In genomic region chr2:190882831-190883582, GRCh38 we compare ENCODE assay signal across 7 cellular contexts. TPM values are rescaled to one million over a fixed set of nuclear protein-coding genes. Genes with fewer than 3 reads are reported as not detected.
DNase-seq lines count a peak whose midpoint lies in the region; ATAC-seq and TF ChIP-seq lines count a peak whose summit lies in the region.

No MANE protein-coding gene starts in this region.

- H4K20me1 ChIP-seq in HCT116 (ENCODE audit: insufficient read depth): peaks cover 16% of the 10 kb centered on the region; the same call in 1 of the 2 replicates

- no peaks in the 10 kb centered on the region for H3K9me2 ChIP-seq in HCT116 (ENCODE audit: insufficient read depth)

- H3K27me3 ChIP-seq in HCT116 (ENCODE audit: insufficient read depth, low read length) (no peaks in the 10 kb centered on the region), esophagus muscularis mucosa (no peaks in the 10 kb centered on the region), sigmoid colon (no peaks in the 10 kb centered on the region)

- DNase-seq in HCT116 (ENCODE audit: low read depth, low spot score): no peak
- DNase-seq in SIG-M5 (lab: John Stamatoyannopoulos, UW): peak; percentile 51
- no peak for DNase-seq in esophagus muscularis mucosa (ENCODE audit: extremely low spot score)
- DNase-seq in sigmoid colon: no peak
- DNase-seq in C1 segment of cervical spinal cord (lab: John Stamatoyannopoulos, UW): no peak

- no peak for TF ChIP-seq EP300 in esophagus muscularis mucosa (IDR thresholded peaks at IDR 0.05)
- TF ChIP-seq EP300 in sigmoid colon (IDR thresholded peaks at IDR 0.05): no peak

- WGBS in esophagus muscularis mucosa: 38% methylated on average over 4 of the region's 4 CpGs
- 21 to 22% methylated on average over 4 of the region's 4 CpGs for WGBS in sigmoid colon, 2 donors

- H2AFZ ChIP-seq in HCT116 (ENCODE audit: low read depth, low read length, poor library complexity, severe bottlenecking): no peak overlapping the region

- CTCF ChIA-PET in HCT116 (lab: Charles Lee): no interaction called here

- H3K4me2 ChIP-seq in HCT116 (ENCODE audit: low read length): peak overlapping the region; percentile 99

- intact Hi-C loops in HCT116 (cut with micrococcal nuclease): loop anchor here (5.0 to 10.0 kb wide), 2 partner anchors 41 to 98 kb away; no protein-coding TSS in a partner anchor
- intact Hi-C loops in esophagus muscularis mucosa (cut with DNase I): no loop called here
- intact Hi-C loops in sigmoid colon (cut with DNase I): loop anchor here (5.0 to 10.0 kb wide), 2 partner anchors 129 to 238 kb away; partner anchors contain the start of genes NAB1 and STAT1

- H3K27ac ChIP-seq in HCT116 (ENCODE audit: low read depth, low read length) (peak overlapping the region; percentile 86; the same call in 1 of the 2 replicates), esophagus muscularis mucosa (replicated peaks in 1 of 4) (peak overlapping the region; percentile 93 to 98 (median 95)), sigmoid colon (peak overlapping the region; percentile 87 to 97 (median 96))

- RAD21 ChIA-PET in HCT116 (lab: Charles Lee; ENCODE audit: low non-redundant PET in 1 of 2, low total read pairs in 2 of 2, uncharacterized antibody in 2 of 2, unreplicated experiment in 2 of 2): no interaction called here

- peaks cover 70% of the 10 kb centered on the region for H3K79me2 ChIP-seq in HCT116 (ENCODE audit: insufficient read depth, low read length)

- H3K4me1 ChIP-seq in HCT116 (ENCODE audit: control insufficient read depth in 1 of 2, insufficient read depth in 2 of 2, low read length in 2 of 2) (peaks cover 17 to 21% of the 10 kb centered on the region in 2 experiments), esophagus muscularis mucosa (peaks cover 52 to 62% (median 60%) of the 10 kb centered on the region in 4 donors), sigmoid colon (peaks cover 0 to 61% (median 47%) of the 10 kb centered on the region in 4 donors)

- POLR2A ChIA-PET in HCT116 (lab: Charles Lee): no interaction called here

- TF ChIP-seq CTCF in HCT116 (IDR thresholded peaks at IDR 0.05 in 2 of 3, conservative IDR thresholded peaks at IDR 0.05 in 1 of 3; ENCODE audit: borderline replicate concordance in 1 of 3, insufficient read depth in 1 of 3, low read depth in 2 of 3, low read length in 2 of 3): no peak
- TF ChIP-seq CTCF in esophagus muscularis mucosa (IDR thresholded peaks at IDR 0.05): no peak
- no peak for TF ChIP-seq CTCF in sigmoid colon (IDR thresholded peaks at IDR 0.05)

- H3K9me3 ChIP-seq in HCT116 (ENCODE audit: control insufficient read depth in 1 of 2, insufficient read depth in 1 of 2, low read depth in 1 of 2, low read length in 2 of 2) (no peaks in the 10 kb centered on the region), esophagus muscularis mucosa (no peaks in the 10 kb centered on the region), sigmoid colon (no peaks in the 10 kb centered on the region)

- TF ChIP-seq RAD21 in HCT116 (IDR thresholded peaks at IDR 0.05; ENCODE audit: low read depth): no peak

- no TSS peak for BruUV-seq in HCT116 (replicated peaks; lab: Mats Ljungman, UMichigan)

- ATAC-seq in HCT116 (no peak), HG02678 (IDR thresholded peaks at IDR 0.05; ENCODE audit: unreplicated experiment) (no peak), GM21576 (IDR thresholded peaks at IDR 0.05; ENCODE audit: unreplicated experiment) (no peak)

- peak overlapping the region; percentile 77 to 79 for H3K4me3 ChIP-seq in HCT116 (replicated peaks in 1 of 2; ENCODE audit: low read depth in 1 of 2, low read length in 2 of 2)
- peak overlapping the region; percentile 92 to 95 (median 94) for H3K4me3 ChIP-seq in esophagus muscularis mucosa
- peak overlapping the region; percentile 70 to 94 (median 92) for H3K4me3 ChIP-seq in sigmoid colon

- H3K9ac ChIP-seq in HCT116 (ENCODE audit: low read length): peak overlapping the region; percentile 82

- TF ChIP-seq POLR2A in HCT116 (IDR thresholded peaks at IDR 0.05; ENCODE audit: borderline replicate concordance, extremely low read depth, insufficient read depth, insufficient read length) (no peak), esophagus muscularis mucosa (IDR thresholded peaks at IDR 0.05; ENCODE audit: low read depth) (no peak), sigmoid colon (IDR thresholded peaks at IDR 0.05) (no peak)

- H3K36me3 ChIP-seq in HCT116 (ENCODE audit: control insufficient read depth in 1 of 2, insufficient read depth in 2 of 2, low read length in 2 of 2): 0 out of 4 replicates have a peak, but pooled peaks cover 0 to 9% of the 10 kb centered on the region in 2 experiments
- H3K36me3 ChIP-seq in esophagus muscularis mucosa: no peaks in the 10 kb centered on the region
- no peaks in the 10 kb centered on the region for H3K36me3 ChIP-seq in sigmoid colon

TF ChIP-seq in HCT116, 20 proteins besides CTCF, POLR2A, EP300 and RAD21:
- TF ChIP-seq SRF (IDR thresholded peaks at IDR 0.05; ENCODE audit: low read depth) (no peak), POLR2AphosphoS5 (IDR thresholded peaks at IDR 0.05; ENCODE audit: low read depth, low read length) (no peak), ZNF274 (IDR thresholded peaks at IDR 0.05; ENCODE audit: low read depth, low read length) (no peak)

RNA-seq across cellular contexts. Expression of gene GLS, which starts 2.4 kb away (rescaled TPM):
- total RNA-seq in HCT116 (2021; ENCODE audit: unreplicated experiment): 97.4 TPM
- 21.7 and 26.3 TPM in 2 replicates for polyA plus RNA-seq in HCT116 (2012)
- total RNA-seq in esophagus muscularis mucosa: 100 to 1,000 TPM in 1 of 4 donors, 10 to 100 TPM in 3; 93.6 to 125 (median 94.0) TPM
- 100 to 1,000 TPM in 2 of 4 donors, 10 to 100 TPM in 2; 87.1 to 139 (median 111) TPM for total RNA-seq in sigmoid colon
- polyA plus RNA-seq in sigmoid colon: 10 to 100 TPM; 15.0 to 27.1 (median 23.6) TPM
